8 cellular contexts compared by ENCODE assay signal in the genomic region with DNA sequence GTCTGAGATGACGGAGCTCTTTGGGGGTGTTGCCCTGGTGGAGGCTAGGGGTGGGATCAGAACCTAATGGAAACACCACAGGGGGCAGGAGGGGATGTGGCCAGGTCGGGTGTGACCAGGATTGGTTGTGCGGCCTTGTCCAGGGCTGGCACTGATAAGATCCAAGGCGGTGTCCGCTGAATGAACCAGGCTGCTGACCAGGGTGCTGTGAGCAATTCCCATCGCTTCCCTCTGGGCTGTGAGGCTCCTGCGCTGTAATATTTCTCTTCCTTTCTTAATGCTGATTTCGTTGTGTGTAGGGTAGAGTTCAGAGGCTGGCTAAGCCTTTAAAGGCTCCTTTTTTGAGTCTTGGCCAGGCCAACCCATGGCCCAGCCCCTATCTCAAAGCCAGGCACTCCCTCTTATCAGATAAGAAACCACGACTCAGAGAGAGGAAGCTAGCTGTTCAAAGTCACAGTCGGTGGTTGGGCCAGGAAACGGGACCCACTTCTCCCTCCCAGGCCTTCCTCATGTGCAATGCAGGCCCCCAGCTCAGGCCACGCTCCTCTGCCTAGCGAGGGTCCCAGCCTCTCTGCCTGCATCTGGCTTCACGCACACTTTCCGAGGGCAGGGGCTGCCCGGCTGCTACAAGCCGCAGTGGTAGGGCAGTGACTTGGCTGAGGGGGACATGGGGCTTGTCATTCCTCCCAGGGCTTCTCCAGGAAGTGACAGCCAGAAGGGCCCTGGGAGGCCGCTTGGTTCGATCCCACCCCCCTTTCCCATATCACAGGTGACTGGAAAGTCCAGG. TPM values are rescaled to one million over a fixed set of nuclear protein-coding genes. Genes with fewer than 3 reads are reported as not detected.
DNase-seq lines count a peak whose midpoint lies in the region; ATAC-seq and TF ChIP-seq lines count a peak whose summit lies in the region.

No MANE protein-coding gene starts in this region.

- DNase-seq in M059J (ENCODE audit: low read depth) (peak; percentile 71), DMS79 (lab: John Stamatoyannopoulos, UW) (no peak), HCEC 1CT (no peak), dedifferentiated amniotic fluid mesenchymal stem cell (ENCODE audit: extremely low spot score) (no peak), NAMALWA (ENCODE audit: low spot score) (no peak)
- DNase-seq in activated CD4-positive, alpha-beta memory T cell treated with anti-CD3 and anti-CD28 coated beads for 36 hours: peak; percentile 72
- peak; percentile 22 to 67 for DNase-seq in stimulated activated effector memory CD8-positive, alpha-beta T cell treated with anti-CD3 and anti-CD28 coated beads, Interleukin-12 subunit alpha, Interleukin-12 subunit beta, amount 100 ng/mL, for 72 hours (ENCODE audit: low spot score in 2 of 2)

- no peaks in the 10 kb centered on the region for H3K36me3 Mint-ChIP-seq in activated CD4-positive, alpha-beta memory T cell treated with anti-CD3 and anti-CD28 coated beads for 36 hours
- H3K36me3 Mint-ChIP-seq in stimulated activated effector memory CD8-positive, alpha-beta T cell treated with anti-CD3 and anti-CD28 coated beads, Interleukin-12 subunit alpha, Interleukin-12 subunit beta, amount 100 ng/mL, for 72 hours: no peaks in the 10 kb centered on the region

- no peak for TF ChIP-seq CTCF in gastroesophageal sphincter (IDR thresholded peaks at IDR 0.05)

- intact Hi-C loops in activated CD4-positive, alpha-beta memory T cell treated with anti-CD3 and anti-CD28 coated beads for 36 hours (cut with micrococcal nuclease): loop anchor here (2.0 kb wide), 1 partner anchor 20 kb away; no protein-coding TSS in a partner anchor

- H3K4me3 ChIP-seq in gastroesophageal sphincter: no peak overlapping the region

- CTCF ChIA-PET in activated CD4-positive, alpha-beta memory T cell treated with anti-CD3 and anti-CD28 coated beads for 36 hours (lab: Charles Lee): no interaction called here

- no peaks in the 10 kb centered on the region for H3K27me3 Mint-ChIP-seq in activated CD4-positive, alpha-beta memory T cell treated with anti-CD3 and anti-CD28 coated beads for 36 hours

- peaks cover 57% of the 10 kb centered on the region for H3K4me1 Mint-ChIP-seq in activated CD4-positive, alpha-beta memory T cell treated with anti-CD3 and anti-CD28 coated beads for 36 hours (ENCODE audit: low read depth)
- peaks cover 74% of the 10 kb centered on the region for H3K4me1 Mint-ChIP-seq in stimulated activated effector memory CD8-positive, alpha-beta T cell treated with anti-CD3 and anti-CD28 coated beads, Interleukin-12 subunit alpha, Interleukin-12 subunit beta, amount 100 ng/mL, for 72 hours

- H3K27ac Mint-ChIP-seq in activated CD4-positive, alpha-beta memory T cell treated with anti-CD3 and anti-CD28 coated beads for 36 hours: peak overlapping the region; percentile 33
- peak overlapping the region; percentile 91 for H3K27ac Mint-ChIP-seq in stimulated activated effector memory CD8-positive, alpha-beta T cell treated with anti-CD3 and anti-CD28 coated beads, Interleukin-12 subunit alpha, Interleukin-12 subunit beta, amount 100 ng/mL, for 72 hours

- POLR2A ChIA-PET in activated CD4-positive, alpha-beta memory T cell treated with anti-CD3 and anti-CD28 coated beads for 36 hours (lab: Charles Lee): interaction anchor here (1.3 to 1.9 kb wide), 2 partner anchors 13 to 24 kb away, joined by 4 to 6 read pairs; no protein-coding TSS in a partner anchor

- H3K9me3 Mint-ChIP-seq in activated CD4-positive, alpha-beta memory T cell treated with anti-CD3 and anti-CD28 coated beads for 36 hours: no peaks in the 10 kb centered on the region
- H3K9me3 Mint-ChIP-seq in stimulated activated effector memory CD8-positive, alpha-beta T cell treated with anti-CD3 and anti-CD28 coated beads, Interleukin-12 subunit alpha, Interleukin-12 subunit beta, amount 100 ng/mL, for 72 hours: no peaks in the 10 kb centered on the region

- H3K4me3 Mint-ChIP-seq in activated CD4-positive, alpha-beta memory T cell treated with anti-CD3 and anti-CD28 coated beads for 36 hours: peak overlapping the region; percentile 2
- peak overlapping the region; percentile 60 for H3K4me3 Mint-ChIP-seq in stimulated activated effector memory CD8-positive, alpha-beta T cell treated with anti-CD3 and anti-CD28 coated beads, Interleukin-12 subunit alpha, Interleukin-12 subunit beta, amount 100 ng/mL, for 72 hours

- no peak for TF ChIP-seq EP300 in gastroesophageal sphincter (IDR thresholded peaks at IDR 0.05)

- H3K27ac ChIP-seq in gastroesophageal sphincter: no peak overlapping the region

- no peaks in the 10 kb centered on the region for H3K36me3 ChIP-seq in gastroesophageal sphincter

- no peaks in the 10 kb centered on the region for H3K9me3 ChIP-seq in gastroesophageal sphincter

- no peaks in the 10 kb centered on the region for H3K27me3 ChIP-seq in gastroesophageal sphincter

- no peaks in the 10 kb centered on the region for H3K4me1 ChIP-seq in gastroesophageal sphincter

- ATAC-seq in gastroesophageal sphincter: peak; percentile 45
- peak; percentile 85 for ATAC-seq in stimulated activated effector memory CD8-positive, alpha-beta T cell treated with anti-CD3 and anti-CD28 coated beads, Interleukin-12 subunit alpha, Interleukin-12 subunit beta, amount 100 ng/mL, for 72 hours

- no peak for TF ChIP-seq POLR2A in gastroesophageal sphincter (IDR thresholded peaks at IDR 0.05)

- 73 to 75% methylated on average over 3 to 15 of the region's 19 CpGs for WGBS in gastroesophageal sphincter (ENCODE audit: low coverage in 1 of 2), 2 donors

RNA-seq across cellular contexts. Expression of a gene that starts 26.0 kb away (rescaled TPM):
- total RNA-seq in M059J (2014; rRNA removed; shearing (Covaris generic)): 42.9 and 75.2 TPM in 2 replicates
- 100 to 1,000 TPM; 172 to 182 TPM for total RNA-seq in activated CD4-positive, alpha-beta memory T cell treated with anti-CD3 and anti-CD28 coated beads for 36 hours
- 100 to 1,000 TPM in 3 of 4 donors, 10 to 100 TPM in 1; 75.3 to 152 (median 132) TPM for total RNA-seq in gastroesophageal sphincter

Comparison
In these comparisons a context has a peak if more than half of its experiments do, and no peak if none do; other contexts are left out.
1. DNase-seq: peak in M059J (single experiment), activated CD4-positive, alpha-beta memory T cell treated with anti-CD3 and anti-CD28 coated beads for 36 hours (single experiment) and stimulated activated effector memory CD8-positive, alpha-beta T cell treated with anti-CD3 and anti-CD28 coated beads, Interleukin-12 subunit alpha, Interleukin-12 subunit beta, amount 100 ng/mL, for 72 hours (2 of 2); none in DMS79 (single experiment), HCEC 1CT (single experiment), dedifferentiated amniotic fluid mesenchymal stem cell (single experiment) and NAMALWA (single experiment).